In genomic region chr9:136665704-136666363, GRCh38 we compare ENCODE assay signal across 1 cellular context.
TF ChIP-seq lines count a peak whose summit lies in the region.

No MANE protein-coding gene starts in this region.

TF ChIP-seq in K562, 482 proteins besides CTCF, POLR2A, EP300 and RAD21 (continues in another document):
- TF ChIP-seq MAX (CRISPR knock-in tag; IDR thresholded peaks at IDR 0.05) = no peak
- TF ChIP-seq ZNF253 (CRISPR knock-in tag; conservative IDR thresholded peaks at IDR 0.05) = no peak
- no peak for TF ChIP-seq TAL1 (IDR thresholded peaks at IDR 0.05)
- TF ChIP-seq SMARCA4 (IDR thresholded peaks at IDR 0.05) = no peak
- no peak for TF ChIP-seq MIER1 (IDR thresholded peaks at IDR 0.05; ENCODE audit: low read depth)
- no peak for TF ChIP-seq SP1 (CRISPR knock-in tag; IDR thresholded peaks at IDR 0.05)
- TF ChIP-seq LARP7 (IDR thresholded peaks at IDR 0.05) = no peak
- TF ChIP-seq NONO (IDR thresholded peaks at IDR 0.05; ENCODE audit: low read depth in 2 of 2, low read length in 1 of 2) = peak; percentile 60 to 80; a peak in 3 of 4 replicates
- TF ChIP-seq GATAD2B (IDR thresholded peaks at IDR 0.05; ENCODE audit: borderline replicate concordance) = 0 out of 2 replicates have a peak, but pooled peaks have one; percentile 51
- TF ChIP-seq POLR2AphosphoS2 (IDR thresholded peaks at IDR 0.05; ENCODE audit: low read length) = no peak
- TF ChIP-seq POLR3G (IDR thresholded peaks at IDR 0.05; ENCODE audit: extremely low read depth, insufficient read length, insufficient replicate concordance) = no peak
- no peak for TF ChIP-seq ZNF384 (IDR thresholded peaks at IDR 0.05; ENCODE audit: low read depth, low read length)
- TF ChIP-seq PTTG1 (tag; IDR thresholded peaks at IDR 0.05; ENCODE audit: low read depth) = no peak
- no peak for TF ChIP-seq MCM2 (IDR thresholded peaks at IDR 0.05; ENCODE audit: low read depth)
- TF ChIP-seq NFIX (CRISPR knock-in tag; IDR thresholded peaks at IDR 0.05; ENCODE audit: low read depth) = no peak
- TF ChIP-seq, protein P1, sequence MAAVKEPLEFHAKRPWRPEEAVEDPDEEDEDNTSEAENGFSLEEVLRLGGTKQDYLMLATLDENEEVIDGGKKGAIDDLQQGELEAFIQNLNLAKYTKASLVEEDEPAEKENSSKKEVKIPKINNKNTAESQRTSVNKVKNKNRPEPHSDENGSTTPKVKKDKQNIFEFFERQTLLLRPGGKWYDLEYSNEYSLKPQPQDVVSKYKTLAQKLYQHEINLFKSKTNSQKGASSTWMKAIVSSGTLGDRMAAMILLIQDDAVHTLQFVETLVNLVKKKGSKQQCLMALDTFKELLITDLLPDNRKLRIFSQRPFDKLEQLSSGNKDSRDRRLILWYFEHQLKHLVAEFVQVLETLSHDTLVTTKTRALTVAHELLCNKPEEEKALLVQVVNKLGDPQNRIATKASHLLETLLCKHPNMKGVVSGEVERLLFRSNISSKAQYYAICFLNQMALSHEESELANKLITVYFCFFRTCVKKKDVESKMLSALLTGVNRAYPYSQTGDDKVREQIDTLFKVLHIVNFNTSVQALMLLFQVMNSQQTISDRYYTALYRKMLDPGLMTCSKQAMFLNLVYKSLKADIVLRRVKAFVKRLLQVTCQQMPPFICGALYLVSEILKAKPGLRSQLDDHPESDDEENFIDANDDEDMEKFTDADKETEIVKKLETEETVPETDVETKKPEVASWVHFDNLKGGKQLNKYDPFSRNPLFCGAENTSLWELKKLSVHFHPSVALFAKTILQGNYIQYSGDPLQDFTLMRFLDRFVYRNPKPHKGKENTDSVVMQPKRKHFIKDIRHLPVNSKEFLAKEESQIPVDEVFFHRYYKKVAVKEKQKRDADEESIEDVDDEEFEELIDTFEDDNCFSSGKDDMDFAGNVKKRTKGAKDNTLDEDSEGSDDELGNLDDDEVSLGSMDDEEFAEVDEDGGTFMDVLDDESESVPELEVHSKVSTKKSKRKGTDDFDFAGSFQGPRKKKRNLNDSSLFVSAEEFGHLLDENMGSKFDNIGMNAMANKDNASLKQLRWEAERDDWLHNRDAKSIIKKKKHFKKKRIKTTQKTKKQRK (IDR thresholded peaks at IDR 0.05; ENCODE audit: borderline replicate concordance, low read depth, low read length) = no peak
- no peak for TF ChIP-seq NRF1 (conservative IDR thresholded peaks at IDR 0.05 in 1 of 2, IDR thresholded peaks at IDR 0.05 in 1 of 2)
- no peak for TF ChIP-seq HDAC8 (tag; IDR thresholded peaks at IDR 0.05)
- no peak for TF ChIP-seq NCOA1 (IDR thresholded peaks at IDR 0.05; ENCODE audit: low read depth)
- TF ChIP-seq, protein P2, sequence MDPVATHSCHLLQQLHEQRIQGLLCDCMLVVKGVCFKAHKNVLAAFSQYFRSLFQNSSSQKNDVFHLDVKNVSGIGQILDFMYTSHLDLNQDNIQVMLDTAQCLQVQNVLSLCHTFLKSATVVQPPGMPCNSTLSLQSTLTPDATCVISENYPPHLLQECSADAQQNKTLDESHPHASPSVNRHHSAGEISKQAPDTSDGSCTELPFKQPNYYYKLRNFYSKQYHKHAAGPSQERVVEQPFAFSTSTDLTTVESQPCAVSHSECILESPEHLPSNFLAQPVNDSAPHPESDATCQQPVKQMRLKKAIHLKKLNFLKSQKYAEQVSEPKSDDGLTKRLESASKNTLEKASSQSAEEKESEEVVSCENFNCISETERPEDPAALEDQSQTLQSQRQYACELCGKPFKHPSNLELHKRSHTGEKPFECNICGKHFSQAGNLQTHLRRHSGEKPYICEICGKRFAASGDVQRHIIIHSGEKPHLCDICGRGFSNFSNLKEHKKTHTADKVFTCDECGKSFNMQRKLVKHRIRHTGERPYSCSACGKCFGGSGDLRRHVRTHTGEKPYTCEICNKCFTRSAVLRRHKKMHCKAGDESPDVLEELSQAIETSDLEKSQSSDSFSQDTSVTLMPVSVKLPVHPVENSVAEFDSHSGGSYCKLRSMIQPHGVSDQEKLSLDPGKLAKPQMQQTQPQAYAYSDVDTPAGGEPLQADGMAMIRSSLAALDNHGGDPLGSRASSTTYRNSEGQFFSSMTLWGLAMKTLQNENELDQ (CRISPR knock-in tag; IDR thresholded peaks at IDR 0.05; ENCODE audit: borderline replicate concordance) = no peak
- no peak for TF ChIP-seq CHD1 (IDR thresholded peaks at IDR 0.05; ENCODE audit: low read length)
- TF ChIP-seq ZBTB7A (IDR thresholded peaks at IDR 0.05; ENCODE audit: borderline replicate concordance, control insufficient read depth, low read depth, low read length) = peak; percentile 85
- TF ChIP-seq RBM34 (IDR thresholded peaks at IDR 0.05; ENCODE audit: borderline replicate concordance, insufficient read depth, low read length) = no peak
- TF ChIP-seq, protein P3, sequence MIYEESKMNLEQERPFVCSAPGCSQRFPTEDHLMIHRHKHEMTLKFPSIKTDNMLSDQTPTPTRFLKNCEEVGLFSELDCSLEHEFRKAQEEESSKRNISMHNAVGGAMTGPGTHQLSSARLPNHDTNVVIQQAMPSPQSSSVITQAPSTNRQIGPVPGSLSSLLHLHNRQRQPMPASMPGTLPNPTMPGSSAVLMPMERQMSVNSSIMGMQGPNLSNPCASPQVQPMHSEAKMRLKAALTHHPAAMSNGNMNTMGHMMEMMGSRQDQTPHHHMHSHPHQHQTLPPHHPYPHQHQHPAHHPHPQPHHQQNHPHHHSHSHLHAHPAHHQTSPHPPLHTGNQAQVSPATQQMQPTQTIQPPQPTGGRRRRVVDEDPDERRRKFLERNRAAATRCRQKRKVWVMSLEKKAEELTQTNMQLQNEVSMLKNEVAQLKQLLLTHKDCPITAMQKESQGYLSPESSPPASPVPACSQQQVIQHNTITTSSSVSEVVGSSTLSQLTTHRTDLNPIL (CRISPR knock-in tag; IDR thresholded peaks at IDR 0.05) = no peak
- TF ChIP-seq ZNF146 (CRISPR knock-in tag; IDR thresholded peaks at IDR 0.05; ENCODE audit: unreplicated experiment) = no peak
- TF ChIP-seq SRSF1 (IDR thresholded peaks at IDR 0.05; ENCODE audit: low read depth, low read length) = no peak
- no peak for TF ChIP-seq PML (IDR thresholded peaks at IDR 0.05; ENCODE audit: low read length)
- TF ChIP-seq ZNF224 (CRISPR knock-in tag; IDR thresholded peaks at IDR 0.05) = no peak
- TF ChIP-seq NCOR1 (IDR thresholded peaks at IDR 0.05) = no peak
- TF ChIP-seq MAZ (CRISPR knock-in tag; conservative IDR thresholded peaks at IDR 0.05 in 1 of 2, IDR thresholded peaks at IDR 0.05 in 1 of 2) = peak in 1 of 2 experiments; percentile 60; a peak in 2 of 4 replicates
- TF ChIP-seq ELK3 (CRISPR knock-in tag; IDR thresholded peaks at IDR 0.05) = no peak
- TF ChIP-seq ZNF324 (CRISPR knock-in tag; IDR thresholded peaks at IDR 0.05) = no peak
- TF ChIP-seq, protein P4, sequence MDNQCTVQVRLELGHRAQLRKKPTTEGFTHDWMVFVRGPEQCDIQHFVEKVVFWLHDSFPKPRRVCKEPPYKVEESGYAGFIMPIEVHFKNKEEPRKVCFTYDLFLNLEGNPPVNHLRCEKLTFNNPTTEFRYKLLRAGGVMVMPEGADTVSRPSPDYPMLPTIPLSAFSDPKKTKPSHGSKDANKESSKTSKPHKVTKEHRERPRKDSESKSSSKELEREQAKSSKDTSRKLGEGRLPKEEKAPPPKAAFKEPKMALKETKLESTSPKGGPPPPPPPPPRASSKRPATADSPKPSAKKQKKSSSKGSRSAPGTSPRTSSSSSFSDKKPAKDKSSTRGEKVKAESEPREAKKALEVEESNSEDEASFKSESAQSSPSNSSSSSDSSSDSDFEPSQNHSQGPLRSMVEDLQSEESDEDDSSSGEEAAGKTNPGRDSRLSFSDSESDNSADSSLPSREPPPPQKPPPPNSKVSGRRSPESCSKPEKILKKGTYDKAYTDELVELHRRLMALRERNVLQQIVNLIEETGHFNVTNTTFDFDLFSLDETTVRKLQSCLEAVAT (IDR thresholded peaks at IDR 0.05) = no peak
- TF ChIP-seq, protein P5, sequence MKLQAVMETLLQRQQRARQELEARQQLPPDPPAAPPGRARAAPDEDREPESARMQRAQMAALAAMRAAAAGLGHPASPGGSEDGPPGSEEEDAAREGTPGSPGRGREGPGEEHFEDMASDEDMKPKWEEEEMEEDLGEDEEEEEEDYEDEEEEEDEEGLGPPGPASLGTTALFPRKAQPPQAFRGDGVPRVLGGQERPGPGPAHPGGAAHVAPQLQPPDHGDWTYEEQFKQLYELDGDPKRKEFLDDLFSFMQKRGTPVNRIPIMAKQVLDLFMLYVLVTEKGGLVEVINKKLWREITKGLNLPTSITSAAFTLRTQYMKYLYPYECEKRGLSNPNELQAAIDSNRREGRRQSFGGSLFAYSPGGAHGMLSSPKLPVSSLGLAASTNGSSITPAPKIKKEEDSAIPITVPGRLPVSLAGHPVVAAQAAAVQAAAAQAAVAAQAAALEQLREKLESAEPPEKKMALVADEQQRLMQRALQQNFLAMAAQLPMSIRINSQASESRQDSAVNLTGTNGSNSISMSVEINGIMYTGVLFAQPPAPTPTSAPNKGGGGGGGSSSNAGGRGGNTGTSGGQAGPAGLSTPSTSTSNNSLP (IDR thresholded peaks at IDR 0.05; ENCODE audit: borderline replicate concordance, low read depth, low read length) = no peak
- TF ChIP-seq, protein P6, sequence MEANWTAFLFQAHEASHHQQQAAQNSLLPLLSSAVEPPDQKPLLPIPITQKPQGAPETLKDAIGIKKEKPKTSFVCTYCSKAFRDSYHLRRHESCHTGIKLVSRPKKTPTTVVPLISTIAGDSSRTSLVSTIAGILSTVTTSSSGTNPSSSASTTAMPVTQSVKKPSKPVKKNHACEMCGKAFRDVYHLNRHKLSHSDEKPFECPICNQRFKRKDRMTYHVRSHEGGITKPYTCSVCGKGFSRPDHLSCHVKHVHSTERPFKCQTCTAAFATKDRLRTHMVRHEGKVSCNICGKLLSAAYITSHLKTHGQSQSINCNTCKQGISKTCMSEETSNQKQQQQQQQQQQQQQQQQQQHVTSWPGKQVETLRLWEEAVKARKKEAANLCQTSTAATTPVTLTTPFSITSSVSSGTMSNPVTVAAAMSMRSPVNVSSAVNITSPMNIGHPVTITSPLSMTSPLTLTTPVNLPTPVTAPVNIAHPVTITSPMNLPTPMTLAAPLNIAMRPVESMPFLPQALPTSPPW (CRISPR knock-in tag; IDR thresholded peaks at IDR 0.05) = no peak; the same call in 1 of the 2 replicates
- TF ChIP-seq, protein P7, sequence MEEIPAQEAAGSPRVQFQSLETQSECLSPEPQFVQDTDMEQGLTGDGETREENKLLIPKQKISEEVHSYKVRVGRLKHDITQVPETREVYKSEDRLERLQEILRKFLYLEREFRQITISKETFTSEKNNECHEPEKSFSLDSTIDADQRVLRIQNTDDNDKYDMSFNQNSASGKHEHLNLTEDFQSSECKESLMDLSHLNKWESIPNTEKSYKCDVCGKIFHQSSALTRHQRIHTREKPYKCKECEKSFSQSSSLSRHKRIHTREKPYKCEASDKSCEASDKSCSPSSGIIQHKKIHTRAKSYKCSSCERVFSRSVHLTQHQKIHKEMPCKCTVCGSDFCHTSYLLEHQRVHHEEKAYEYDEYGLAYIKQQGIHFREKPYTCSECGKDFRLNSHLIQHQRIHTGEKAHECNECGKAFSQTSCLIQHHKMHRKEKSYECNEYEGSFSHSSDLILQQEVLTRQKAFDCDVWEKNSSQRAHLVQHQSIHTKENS (CRISPR knock-in tag; IDR thresholded peaks at IDR 0.05) = no peak
- no peak for TF ChIP-seq RBM15 (IDR thresholded peaks at IDR 0.05; ENCODE audit: insufficient read depth, low read length)
- no peak for TF ChIP-seq ZNF584 (CRISPR knock-in tag; IDR thresholded peaks at IDR 0.05; ENCODE audit: low read depth)
- TF ChIP-seq ZBTB17 (CRISPR knock-in tag; IDR thresholded peaks at IDR 0.05) = 0 out of 2 replicates have a peak, but pooled peaks have one; percentile 16
- no peak for TF ChIP-seq NR3C1 (CRISPR knock-in tag; IDR thresholded peaks at IDR 0.05)
- no peak for TF ChIP-seq ZNF75A (CRISPR knock-in tag; IDR thresholded peaks at IDR 0.05)
- TF ChIP-seq, protein P8, sequence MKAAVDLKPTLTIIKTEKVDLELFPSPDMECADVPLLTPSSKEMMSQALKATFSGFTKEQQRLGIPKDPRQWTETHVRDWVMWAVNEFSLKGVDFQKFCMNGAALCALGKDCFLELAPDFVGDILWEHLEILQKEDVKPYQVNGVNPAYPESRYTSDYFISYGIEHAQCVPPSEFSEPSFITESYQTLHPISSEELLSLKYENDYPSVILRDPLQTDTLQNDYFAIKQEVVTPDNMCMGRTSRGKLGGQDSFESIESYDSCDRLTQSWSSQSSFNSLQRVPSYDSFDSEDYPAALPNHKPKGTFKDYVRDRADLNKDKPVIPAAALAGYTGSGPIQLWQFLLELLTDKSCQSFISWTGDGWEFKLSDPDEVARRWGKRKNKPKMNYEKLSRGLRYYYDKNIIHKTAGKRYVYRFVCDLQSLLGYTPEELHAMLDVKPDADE (conservative IDR thresholded peaks at IDR 0.05; ENCODE audit: control insufficient read depth, low read depth, low read length) = peak; percentile 55; the same call in 1 of the 2 replicates
- TF ChIP-seq ZKSCAN1 (IDR thresholded peaks at IDR 0.05; ENCODE audit: low read depth, low read length) = no peak
- TF ChIP-seq PHB (CRISPR knock-in tag; IDR thresholded peaks at IDR 0.05) = no peak
- TF ChIP-seq, protein P9, sequence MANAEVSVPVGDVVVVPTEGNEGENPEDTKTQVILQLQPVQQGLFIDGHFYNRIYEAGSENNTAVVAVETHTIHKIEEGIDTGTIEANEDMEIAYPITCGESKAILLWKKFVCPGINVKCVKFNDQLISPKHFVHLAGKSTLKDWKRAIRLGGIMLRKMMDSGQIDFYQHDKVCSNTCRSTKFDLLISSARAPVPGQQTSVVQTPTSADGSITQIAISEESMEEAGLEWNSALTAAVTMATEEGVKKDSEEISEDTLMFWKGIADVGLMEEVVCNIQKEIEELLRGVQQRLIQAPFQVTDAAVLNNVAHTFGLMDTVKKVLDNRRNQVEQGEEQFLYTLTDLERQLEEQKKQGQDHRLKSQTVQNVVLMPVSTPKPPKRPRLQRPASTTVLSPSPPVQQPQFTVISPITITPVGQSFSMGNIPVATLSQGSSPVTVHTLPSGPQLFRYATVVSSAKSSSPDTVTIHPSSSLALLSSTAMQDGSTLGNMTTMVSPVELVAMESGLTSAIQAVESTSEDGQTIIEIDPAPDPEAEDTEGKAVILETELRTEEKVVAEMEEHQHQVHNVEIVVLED (CRISPR knock-in tag; IDR thresholded peaks at IDR 0.05) = no peak
- TF ChIP-seq SAFB (IDR thresholded peaks at IDR 0.05; ENCODE audit: borderline replicate concordance, low read depth, low read length) = no peak
- TF ChIP-seq MYC (IDR thresholded peaks at IDR 0.05; ENCODE audit: low read depth, low read length) = no peak
- TF ChIP-seq MYC (CRISPR knock-in tag; IDR thresholded peaks at IDR 0.05; ENCODE audit: borderline replicate concordance, low read depth) = no peak
